ENCODE assay signal across 1 cellular context in the genomic region with DNA sequence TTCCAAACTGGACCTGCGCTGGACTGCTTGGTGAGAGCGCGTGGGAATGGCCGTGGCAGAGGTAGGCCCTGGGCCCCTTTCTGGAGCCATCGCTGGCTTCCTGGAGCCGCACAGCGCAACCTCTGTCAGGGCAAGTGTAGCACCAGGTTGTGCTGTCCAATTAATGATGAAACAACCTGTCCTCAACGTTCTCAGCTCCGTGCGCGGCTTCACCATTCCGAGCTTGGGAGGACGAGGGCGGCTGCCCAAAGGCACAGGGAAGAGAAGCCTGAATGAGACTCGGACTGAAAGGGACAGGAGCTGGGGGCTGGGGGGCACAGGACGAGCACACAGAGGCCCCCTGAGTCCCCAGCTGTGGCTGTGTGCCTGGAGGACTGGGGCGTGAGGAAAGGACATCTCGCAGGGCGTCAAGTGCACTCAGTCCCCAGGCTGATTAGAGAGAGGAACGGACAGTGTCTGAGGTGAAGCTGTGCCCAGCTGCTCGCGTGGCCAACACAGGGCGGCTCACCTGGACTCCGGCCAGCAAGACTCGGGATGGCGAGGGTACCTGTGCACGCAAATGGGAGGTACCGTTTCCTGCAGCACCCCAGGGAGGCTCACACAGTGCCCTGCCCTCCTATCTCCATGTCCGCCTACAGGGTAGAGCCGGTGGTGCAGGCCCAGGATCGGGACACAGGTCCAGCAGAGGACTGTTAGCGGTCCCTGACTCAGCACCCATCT.
TF ChIP-seq lines count a peak whose summit lies in the region.

No MANE protein-coding gene starts in this region.

TF ChIP-seq in GM23338, 12 proteins besides CTCF, POLR2A, EP300 and RAD21 (continued from another document):
- TF ChIP-seq, protein P1, sequence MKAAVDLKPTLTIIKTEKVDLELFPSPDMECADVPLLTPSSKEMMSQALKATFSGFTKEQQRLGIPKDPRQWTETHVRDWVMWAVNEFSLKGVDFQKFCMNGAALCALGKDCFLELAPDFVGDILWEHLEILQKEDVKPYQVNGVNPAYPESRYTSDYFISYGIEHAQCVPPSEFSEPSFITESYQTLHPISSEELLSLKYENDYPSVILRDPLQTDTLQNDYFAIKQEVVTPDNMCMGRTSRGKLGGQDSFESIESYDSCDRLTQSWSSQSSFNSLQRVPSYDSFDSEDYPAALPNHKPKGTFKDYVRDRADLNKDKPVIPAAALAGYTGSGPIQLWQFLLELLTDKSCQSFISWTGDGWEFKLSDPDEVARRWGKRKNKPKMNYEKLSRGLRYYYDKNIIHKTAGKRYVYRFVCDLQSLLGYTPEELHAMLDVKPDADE (IDR thresholded peaks at IDR 0.05) = no peak
- TF ChIP-seq, protein P2, sequence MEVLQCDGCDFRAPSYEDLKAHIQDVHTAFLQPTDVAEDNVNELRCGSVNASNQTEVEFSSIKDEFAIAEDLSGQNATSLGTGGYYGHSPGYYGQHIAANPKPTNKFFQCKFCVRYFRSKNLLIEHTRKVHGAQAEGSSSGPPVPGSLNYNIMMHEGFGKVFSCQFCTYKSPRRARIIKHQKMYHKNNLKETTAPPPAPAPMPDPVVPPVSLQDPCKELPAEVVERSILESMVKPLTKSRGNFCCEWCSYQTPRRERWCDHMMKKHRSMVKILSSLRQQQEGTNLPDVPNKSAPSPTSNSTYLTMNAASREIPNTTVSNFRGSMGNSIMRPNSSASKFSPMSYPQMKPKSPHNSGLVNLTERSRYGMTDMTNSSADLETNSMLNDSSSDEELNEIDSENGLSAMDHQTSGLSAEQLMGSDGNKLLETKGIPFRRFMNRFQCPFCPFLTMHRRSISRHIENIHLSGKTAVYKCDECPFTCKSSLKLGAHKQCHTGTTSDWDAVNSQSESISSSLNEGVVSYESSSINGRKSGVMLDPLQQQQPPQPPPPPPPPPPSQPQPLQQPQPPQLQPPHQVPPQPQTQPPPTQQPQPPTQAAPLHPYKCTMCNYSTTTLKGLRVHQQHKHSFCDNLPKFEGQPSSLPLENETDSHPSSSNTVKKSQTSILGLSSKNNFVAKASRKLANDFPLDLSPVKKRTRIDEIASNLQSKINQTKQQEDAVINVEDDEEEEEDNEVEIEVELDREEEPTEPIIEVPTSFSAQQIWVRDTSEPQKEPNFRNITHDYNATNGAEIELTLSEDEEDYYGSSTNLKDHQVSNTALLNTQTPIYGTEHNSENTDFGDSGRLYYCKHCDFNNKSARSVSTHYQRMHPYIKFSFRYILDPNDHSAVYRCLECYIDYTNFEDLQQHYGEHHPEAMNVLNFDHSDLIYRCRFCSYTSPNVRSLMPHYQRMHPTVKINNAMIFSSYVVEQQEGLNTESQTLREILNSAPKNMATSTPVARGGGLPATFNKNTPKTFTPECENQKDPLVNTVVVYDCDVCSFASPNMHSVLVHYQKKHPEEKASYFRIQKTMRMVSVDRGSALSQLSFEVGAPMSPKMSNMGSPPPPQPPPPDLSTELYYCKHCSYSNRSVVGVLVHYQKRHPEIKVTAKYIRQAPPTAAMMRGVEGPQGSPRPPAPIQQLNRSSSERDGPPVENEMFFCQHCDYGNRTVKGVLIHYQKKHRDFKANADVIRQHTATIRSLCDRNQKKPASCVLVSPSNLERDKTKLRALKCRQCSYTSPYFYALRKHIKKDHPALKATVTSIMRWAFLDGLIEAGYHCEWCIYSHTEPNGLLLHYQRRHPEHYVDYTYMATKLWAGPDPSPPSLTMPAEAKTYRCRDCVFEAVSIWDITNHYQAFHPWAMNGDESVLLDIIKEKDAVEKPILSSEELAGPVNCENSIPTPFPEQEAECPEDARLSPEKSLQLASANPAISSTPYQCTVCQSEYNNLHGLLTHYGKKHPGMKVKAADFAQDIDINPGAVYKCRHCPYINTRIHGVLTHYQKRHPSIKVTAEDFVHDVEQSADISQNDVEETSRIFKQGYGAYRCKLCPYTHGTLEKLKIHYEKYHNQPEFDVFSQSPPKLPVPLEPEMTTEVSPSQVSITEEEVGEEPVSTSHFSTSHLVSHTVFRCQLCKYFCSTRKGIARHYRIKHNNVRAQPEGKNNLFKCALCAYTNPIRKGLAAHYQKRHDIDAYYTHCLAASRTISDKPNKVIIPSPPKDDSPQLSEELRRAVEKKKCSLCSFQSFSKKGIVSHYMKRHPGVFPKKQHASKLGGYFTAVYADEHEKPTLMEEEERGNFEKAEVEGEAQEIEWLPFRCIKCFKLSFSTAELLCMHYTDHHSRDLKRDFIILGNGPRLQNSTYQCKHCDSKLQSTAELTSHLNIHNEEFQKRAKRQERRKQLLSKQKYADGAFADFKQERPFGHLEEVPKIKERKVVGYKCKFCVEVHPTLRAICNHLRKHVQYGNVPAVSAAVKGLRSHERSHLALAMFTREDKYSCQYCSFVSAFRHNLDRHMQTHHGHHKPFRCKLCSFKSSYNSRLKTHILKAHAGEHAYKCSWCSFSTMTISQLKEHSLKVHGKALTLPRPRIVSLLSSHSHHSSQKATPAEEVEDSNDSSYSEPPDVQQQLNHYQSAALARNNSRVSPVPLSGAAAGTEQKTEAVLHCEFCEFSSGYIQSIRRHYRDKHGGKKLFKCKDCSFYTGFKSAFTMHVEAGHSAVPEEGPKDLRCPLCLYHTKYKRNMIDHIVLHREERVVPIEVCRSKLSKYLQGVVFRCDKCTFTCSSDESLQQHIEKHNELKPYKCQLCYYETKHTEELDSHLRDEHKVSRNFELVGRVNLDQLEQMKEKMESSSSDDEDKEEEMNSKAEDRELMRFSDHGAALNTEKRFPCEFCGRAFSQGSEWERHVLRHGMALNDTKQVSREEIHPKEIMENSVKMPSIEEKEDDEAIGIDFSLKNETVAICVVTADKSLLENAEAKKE (CRISPR knock-in tag; IDR thresholded peaks at IDR 0.05) = no peak
- TF ChIP-seq, protein P3, sequence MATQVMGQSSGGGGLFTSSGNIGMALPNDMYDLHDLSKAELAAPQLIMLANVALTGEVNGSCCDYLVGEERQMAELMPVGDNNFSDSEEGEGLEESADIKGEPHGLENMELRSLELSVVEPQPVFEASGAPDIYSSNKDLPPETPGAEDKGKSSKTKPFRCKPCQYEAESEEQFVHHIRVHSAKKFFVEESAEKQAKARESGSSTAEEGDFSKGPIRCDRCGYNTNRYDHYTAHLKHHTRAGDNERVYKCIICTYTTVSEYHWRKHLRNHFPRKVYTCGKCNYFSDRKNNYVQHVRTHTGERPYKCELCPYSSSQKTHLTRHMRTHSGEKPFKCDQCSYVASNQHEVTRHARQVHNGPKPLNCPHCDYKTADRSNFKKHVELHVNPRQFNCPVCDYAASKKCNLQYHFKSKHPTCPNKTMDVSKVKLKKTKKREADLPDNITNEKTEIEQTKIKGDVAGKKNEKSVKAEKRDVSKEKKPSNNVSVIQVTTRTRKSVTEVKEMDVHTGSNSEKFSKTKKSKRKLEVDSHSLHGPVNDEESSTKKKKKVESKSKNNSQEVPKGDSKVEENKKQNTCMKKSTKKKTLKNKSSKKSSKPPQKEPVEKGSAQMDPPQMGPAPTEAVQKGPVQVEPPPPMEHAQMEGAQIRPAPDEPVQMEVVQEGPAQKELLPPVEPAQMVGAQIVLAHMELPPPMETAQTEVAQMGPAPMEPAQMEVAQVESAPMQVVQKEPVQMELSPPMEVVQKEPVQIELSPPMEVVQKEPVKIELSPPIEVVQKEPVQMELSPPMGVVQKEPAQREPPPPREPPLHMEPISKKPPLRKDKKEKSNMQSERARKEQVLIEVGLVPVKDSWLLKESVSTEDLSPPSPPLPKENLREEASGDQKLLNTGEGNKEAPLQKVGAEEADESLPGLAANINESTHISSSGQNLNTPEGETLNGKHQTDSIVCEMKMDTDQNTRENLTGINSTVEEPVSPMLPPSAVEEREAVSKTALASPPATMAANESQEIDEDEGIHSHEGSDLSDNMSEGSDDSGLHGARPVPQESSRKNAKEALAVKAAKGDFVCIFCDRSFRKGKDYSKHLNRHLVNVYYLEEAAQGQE (IDR thresholded peaks at IDR 0.05; ENCODE audit: unreplicated experiment) = no peak
- TF ChIP-seq STAT1 (IDR thresholded peaks at IDR 0.05; ENCODE audit: unreplicated experiment) (no peak), NANOG (IDR thresholded peaks at IDR 0.05; ENCODE audit: borderline replicate concordance) (no peak), JUNB (IDR thresholded peaks at IDR 0.05; ENCODE audit: unreplicated experiment) (no peak)
